Comparison of ENCODE assay signal across 8 cellular contexts in genomic region chr16:87324411-87325275, GRCh38. TPM values are rescaled to one million over a fixed set of nuclear protein-coding genes. Genes with fewer than 3 reads are reported as not detected.
DNase-seq lines count a peak whose midpoint lies in the region; ATAC-seq, FAIRE-seq and TF ChIP-seq lines count a peak whose summit lies in the region.

No MANE protein-coding gene starts in this region.

- H3K9me2 ChIP-seq in DOHH2 (replicated peaks; ENCODE audit: control insufficient read depth, low read length) = no peaks in the 10 kb centered on the region

- no peak overlapping the region for H2AFZ ChIP-seq in KMS-11 (ENCODE audit: low read depth)

- no peaks in the 10 kb centered on the region for H3K27me3 ChIP-seq in DOHH2 (ENCODE audit: control insufficient read depth, low read length)
- no peaks in the 10 kb centered on the region for H3K27me3 ChIP-seq in KMS-11 (ENCODE audit: insufficient read depth, low read depth)

- H3K4me3 Mint-ChIP-seq in natural killer cell treated with Interleukin-12 subunit alpha and Interleukin-12 subunit beta and Interleukin-15 and Interleukin-18, amount 100 ng/mL, for 72 hours = no peak overlapping the region

- H3K36me3 ChIP-seq in DOHH2 (ENCODE audit: control insufficient read depth, low read length) (peaks cover 3% of the 10 kb centered on the region; the same call in 1 of the 2 replicates), KMS-11 (ENCODE audit: insufficient read depth) (no peaks in the 10 kb centered on the region)

- no peak overlapping the region for H3K9ac ChIP-seq in KMS-11

- H3F3A ChIP-seq in DOHH2 (ENCODE audit: control insufficient read depth, insufficient read depth) = no peaks in the 10 kb centered on the region; the same call in 1 of the 2 replicates

- no peaks in the 10 kb centered on the region for H3K4me1 Mint-ChIP-seq in natural killer cell treated with Interleukin-12 subunit alpha and Interleukin-12 subunit beta and Interleukin-15 and Interleukin-18, amount 100 ng/mL, for 72 hours (ENCODE audit: low read depth in 2 of 2)

- H3K4me1 ChIP-seq in DOHH2 (ENCODE audit: control insufficient read depth, low read length) (no peaks in the 10 kb centered on the region), KMS-11 (ENCODE audit: low read depth, poor library complexity, severe bottlenecking) (peaks cover 5% of the 10 kb centered on the region)

- no peaks in the 10 kb centered on the region for H3K9me3 Mint-ChIP-seq in natural killer cell treated with Interleukin-12 subunit alpha and Interleukin-12 subunit beta and Interleukin-15 and Interleukin-18, amount 100 ng/mL, for 72 hours

- no peak for FAIRE-seq in urothelium cell line (lab: Jason Lieb, UNC)

- H3K4me3 ChIP-seq in DOHH2 (ENCODE audit: low read length) (no peak overlapping the region), KMS-11 (IDR thresholded peaks at IDR 0.05; ENCODE audit: insufficient read depth, low read depth, low read length) (no peak overlapping the region), epithelial cell of proximal tubule (ENCODE audit: low read depth, low read length) (no peak overlapping the region)

- ATAC-seq in natural killer cell treated with Interleukin-12 subunit alpha and Interleukin-12 subunit beta and Interleukin-15 and Interleukin-18, amount 100 ng/mL, for 72 hours = peak; percentile 63 to 77
- no peak for ATAC-seq in GM18517 (IDR thresholded peaks at IDR 0.05; ENCODE audit: unreplicated experiment)

- no peaks in the 10 kb centered on the region for H3K9me3 ChIP-seq in DOHH2 (ENCODE audit: control insufficient read depth, insufficient read depth, low read length)

- DNase-seq in activated CD4-positive, alpha-beta T cell treated with anti-CD3 and anti-CD28 coated beads, Interleukin-2, amount 50 U/mL, for 48 hours = peak; percentile 34 to 49
- DNase-seq in epithelial cell of proximal tubule (ENCODE audit: low read depth) (no peak), urothelium cell line (ENCODE audit: low spot score) (peak; percentile 59)
- no peak for DNase-seq in natural killer cell treated with Interleukin-12 subunit alpha and Interleukin-12 subunit beta and Interleukin-15 and Interleukin-18, amount 100 ng/mL, for 72 hours (ENCODE audit: low spot score)
- DNase-seq in NK-92 treated with Interleukin-12 subunit alpha and Interleukin-12 subunit beta, amount 100 ng/mL, for 24 hours (lab: John Stamatoyannopoulos, UW) = no peak

- H3K27ac ChIP-seq in DOHH2 (ENCODE audit: low read depth, low read length) = no peak overlapping the region
- H3K27ac ChIP-seq in KMS-11 = no peak overlapping the region

- TF ChIP-seq CTCF in DOHH2 (IDR thresholded peaks at IDR 0.05; ENCODE audit: low read depth, low read length, poor library complexity, severe bottlenecking) (peak; percentile 88), KMS-11 (conservative IDR thresholded peaks at IDR 0.05; ENCODE audit: low read depth, low read length) (peak; percentile 85), epithelial cell of proximal tubule (conservative IDR thresholded peaks at IDR 0.05; ENCODE audit: low read depth, low read length) (peak; percentile 79)

- H3K36me3 Mint-ChIP-seq in natural killer cell treated with Interleukin-12 subunit alpha and Interleukin-12 subunit beta and Interleukin-15 and Interleukin-18, amount 100 ng/mL, for 72 hours = no peaks in the 10 kb centered on the region

- H4K20me1 ChIP-seq in DOHH2 (ENCODE audit: control insufficient read depth, insufficient read depth, low read depth, low read length) = no peaks in the 10 kb centered on the region
- H4K20me1 ChIP-seq in KMS-11 (ENCODE audit: insufficient read depth) = no peaks in the 10 kb centered on the region

- no peak overlapping the region for H3K27ac Mint-ChIP-seq in natural killer cell treated with Interleukin-12 subunit alpha and Interleukin-12 subunit beta and Interleukin-15 and Interleukin-18, amount 100 ng/mL, for 72 hours

- no peak overlapping the region for H3K4me2 ChIP-seq in DOHH2 (ENCODE audit: low read length)
- H3K4me2 ChIP-seq in KMS-11 = no peak overlapping the region

- H3K27me3 Mint-ChIP-seq in natural killer cell treated with Interleukin-12 subunit alpha and Interleukin-12 subunit beta and Interleukin-15 and Interleukin-18, amount 100 ng/mL, for 72 hours = no peaks in the 10 kb centered on the region

- peaks cover 3% of the 10 kb centered on the region; the same call in 1 of the 2 replicates for H3K79me2 ChIP-seq in DOHH2 (ENCODE audit: control insufficient read depth, low read length)
- no peaks in the 10 kb centered on the region for H3K79me2 ChIP-seq in KMS-11 (ENCODE audit: insufficient read depth, low read depth)

RNA-seq across cellular contexts. Expression of gene C16orf95, which starts 7.5 kb away (rescaled TPM):
- 0.65 and 1.7 TPM in 2 replicates for total RNA-seq in epithelial cell of proximal tubule
- 1 to 10 TPM; 4.6 to 7.0 TPM for total RNA-seq in natural killer cell treated with Interleukin-12 subunit alpha and Interleukin-12 subunit beta and Interleukin-15 and Interleukin-18, amount 100 ng/mL, for 72 hours

RNA-seq across cellular contexts. Expression of gene FBXO31, which starts 58.9 kb away (rescaled TPM):
- total RNA-seq in epithelial cell of proximal tubule = 14.8 and 18.0 TPM in 2 replicates
- total RNA-seq in natural killer cell treated with Interleukin-12 subunit alpha and Interleukin-12 subunit beta and Interleukin-15 and Interleukin-18, amount 100 ng/mL, for 72 hours = 10 to 100 TPM; 30.5 to 36.9 TPM

Comparison
In these comparisons a context has a peak if more than half of its experiments do, and no peak if none do; other contexts are left out.
1. DNase-seq: peak in activated CD4-positive, alpha-beta T cell treated with anti-CD3 and anti-CD28 coated beads, Interleukin-2, amount 50 U/mL, for 48 hours (2 of 2) and urothelium cell line (single experiment); none in epithelial cell of proximal tubule (single experiment), natural killer cell treated with Interleukin-12 subunit alpha and Interleukin-12 subunit beta and Interleukin-15 and Interleukin-18, amount 100 ng/mL, for 72 hours (single experiment) and NK-92 treated with Interleukin-12 subunit alpha and Interleukin-12 subunit beta, amount 100 ng/mL, for 24 hours (single experiment).
2. Peak in every context shown above with its lines, with median percentiles within 50 percentile points of each other: CTCF ChIP-seq.